ENCODE assay signal across 16 cellular contexts in the genomic region with DNA sequence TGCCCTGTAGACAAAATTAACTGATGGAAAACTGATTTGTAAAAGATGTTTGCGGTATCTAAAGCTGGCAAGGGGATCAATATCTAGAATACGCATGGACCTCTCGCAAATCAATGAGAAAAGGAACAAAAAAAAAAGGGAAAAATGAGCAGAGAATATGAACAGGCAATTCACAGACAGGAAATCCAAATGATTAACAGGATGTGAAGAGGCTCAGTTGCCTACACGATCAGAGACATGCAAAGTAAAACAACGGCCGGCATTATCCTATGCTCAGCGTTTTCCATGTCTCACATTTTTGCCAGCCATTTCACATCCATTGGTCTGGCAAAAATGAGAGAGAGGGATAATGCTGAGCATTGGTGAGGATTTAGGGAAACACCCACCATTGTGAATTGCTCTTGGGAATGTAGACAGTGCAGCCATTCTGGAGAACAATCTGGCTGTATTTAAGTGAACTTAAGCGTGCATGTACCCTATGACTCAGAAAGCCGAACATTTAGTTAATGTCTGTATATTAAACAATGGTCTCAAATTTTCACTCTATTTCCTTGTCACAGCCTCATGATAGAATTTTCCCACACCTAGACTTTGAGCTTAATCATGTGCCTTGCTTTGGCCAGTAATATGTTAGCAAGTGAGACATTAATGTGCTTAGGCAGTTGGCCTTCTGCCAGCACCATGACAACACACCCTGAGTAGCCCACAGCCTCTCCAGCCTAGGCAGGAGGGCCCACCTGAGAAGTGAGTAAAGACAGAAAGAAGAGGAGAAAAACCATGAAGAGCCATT.
DNase-seq lines count a peak whose midpoint lies in the region; FAIRE-seq and TF ChIP-seq lines count a peak whose summit lies in the region.
"Had no signal": no experiment of that assay in that cellular context is flagged by ENCODE, and none has a peak within 500 bp of the region (broad histone marks: within the 10 kb centered on the region; RNA-seq: fewer than 3 reads in every experiment).

No MANE protein-coding gene starts in this region.

- no peak for FAIRE-seq in frontal cortex (lab: Jason Lieb, UNC)
- FAIRE-seq: islet of Langerhans had no signal

- H3K4me3 ChIP-seq in epithelial cell of esophagus (ENCODE audit: low read length) (no peak overlapping the region), retinal pigment epithelial cell (ENCODE audit: low read length) (no peak overlapping the region)

- no peak for TF ChIP-seq CTCF in epithelial cell of esophagus (IDR thresholded peaks at IDR 0.05; ENCODE audit: insufficient read depth, low read depth, low read length, missing control alignments)
- TF ChIP-seq CTCF in retinal pigment epithelial cell (conservative IDR thresholded peaks at IDR 0.05; ENCODE audit: low read depth, low read length): no peak

- DNase-seq in NCI-H2196 (lab: John Stamatoyannopoulos, UW; ENCODE audit: unreplicated experiment): peak; percentile 17
- no peak for DNase-seq in NCI-H2196 treated with DMSO at 0.1 percent for 48 hours (lab: John Stamatoyannopoulos, UW; ENCODE audit: unreplicated experiment)
- DNase-seq in NCI-H345 (lab: John Stamatoyannopoulos, UW): peak; percentile 72
- peak; percentile 76 for DNase-seq in epithelial cell of esophagus (ENCODE audit: low read depth)
- DNase-seq in retinal pigment epithelial cell (ENCODE audit: low read depth): peak; percentile 64
- no peak for DNase-seq in SW 1271 (lab: John Stamatoyannopoulos, UW)
- DNase-seq in activated T-cell treated with anti-CD3 and anti-CD28 coated beads for 4 hours: no peak
- DNase-seq in frontal cortex (ENCODE audit: low spot score in 2 of 2): no peak
- DNase-seq: activated CD8-positive, alpha-beta memory T cell treated with anti-CD3 and anti-CD28 coated beads for 24 hours; activated gamma-delta T cell treated with Interleukin-2 at 50 U/mL for 16 hours; COR-L47; foreskin fibroblast; MM.1S; NCI-H524; stimulated activated CD4-positive, alpha-beta T cell treated with anti-CD3 and anti-CD28 coated beads, Interleukin-12 subunit alpha, Interleukin-12 subunit beta, amount 100 ng/mL, for 4 hours had no signal

Comparison
In these comparisons a context has a peak if more than half of its experiments do, and no peak if none do; other contexts are left out.
1. DNase-seq: peak in NCI-H2196 (single experiment), NCI-H345 (single experiment), epithelial cell of esophagus (single experiment) and retinal pigment epithelial cell (single experiment); none in NCI-H2196 treated with DMSO at 0.1 percent for 48 hours (single experiment), SW 1271 (0 of 2), activated T-cell treated with anti-CD3 and anti-CD28 coated beads for 4 hours (single experiment) and frontal cortex (0 of 2).